Comparison of ENCODE assay signal across 1 cellular context in the genomic region with DNA sequence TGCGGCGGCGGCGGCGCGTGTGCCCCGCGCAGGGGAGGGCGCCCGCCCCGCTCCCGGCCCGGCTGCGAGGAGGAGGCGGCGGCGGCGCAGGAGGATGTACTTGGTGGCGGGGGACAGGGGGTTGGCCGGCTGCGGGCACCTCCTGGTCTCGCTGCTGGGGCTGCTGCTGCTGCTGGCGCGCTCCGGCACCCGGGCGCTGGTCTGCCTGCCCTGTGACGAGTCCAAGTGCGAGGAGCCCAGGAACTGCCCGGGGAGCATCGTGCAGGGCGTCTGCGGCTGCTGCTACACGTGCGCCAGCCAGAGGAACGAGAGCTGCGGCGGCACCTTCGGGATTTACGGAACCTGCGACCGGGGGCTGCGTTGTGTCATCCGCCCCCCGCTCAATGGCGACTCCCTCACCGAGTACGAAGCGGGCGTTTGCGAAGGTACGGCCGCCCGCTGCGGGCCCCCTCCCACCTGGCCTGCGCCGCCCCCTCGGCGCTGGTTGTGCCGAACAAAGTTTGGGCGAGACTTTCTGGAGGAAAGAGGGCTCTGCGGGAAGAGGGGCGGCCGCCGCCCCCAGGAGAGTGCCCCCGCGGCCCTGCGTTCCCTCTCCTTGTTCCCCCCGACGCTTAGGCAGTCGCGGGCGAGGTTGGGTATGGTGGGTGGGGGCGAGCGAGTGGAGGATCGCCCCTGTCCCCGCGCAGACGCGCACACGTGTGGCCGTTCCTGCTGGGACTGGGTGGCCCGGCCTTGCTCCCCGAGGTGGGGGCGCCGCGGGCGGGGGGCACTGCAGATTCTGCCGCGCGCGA.
TF ChIP-seq lines count a peak whose summit lies in the region.

No MANE protein-coding gene starts in this region.

TF ChIP-seq in HepG2, 621 proteins besides CTCF, POLR2A, EP300 and RAD21 (continued from another document and continues in another):
- TF ChIP-seq PRDM4 (CRISPR knock-in tag; IDR thresholded peaks at IDR 0.05; ENCODE audit: borderline replicate concordance) (no peak), STAT6 (CRISPR knock-in tag; IDR thresholded peaks at IDR 0.05; ENCODE audit: borderline replicate concordance) (no peak), BCL6 (CRISPR knock-in tag; IDR thresholded peaks at IDR 0.05) (no peak), ZBTB7A (CRISPR knock-in tag; IDR thresholded peaks at IDR 0.05) (no peak), SRY (CRISPR knock-in tag; IDR thresholded peaks at IDR 0.05) (peak; percentile 63; the same call in 1 of the 2 replicates), SAP130 (CRISPR knock-in tag; IDR thresholded peaks at IDR 0.05; ENCODE audit: low read depth) (peak; percentile 56; the same call in 1 of the 2 replicates), BCL3 (CRISPR knock-in tag; IDR thresholded peaks at IDR 0.05) (no peak), SIN3B (IDR thresholded peaks at IDR 0.05; ENCODE audit: low read length) (no peak), SRF (IDR thresholded peaks at IDR 0.05; ENCODE audit: low read depth, low read length) (no peak), CEBPB (IDR thresholded peaks at IDR 0.05; ENCODE audit: borderline replicate concordance, low read depth, low read length) (no peak), SETDB1 (CRISPR knock-in tag; IDR thresholded peaks at IDR 0.05; ENCODE audit: borderline replicate concordance) (no peak), ZNF44 (CRISPR knock-in tag; IDR thresholded peaks at IDR 0.05) (0 out of 2 replicates have a peak, but pooled peaks have one; percentile 68), RBM22 (optimal IDR thresholded peaks at IDR 0.05; ENCODE audit: low read length) (no peak), ZSCAN29 (CRISPR knock-in tag; conservative IDR thresholded peaks at IDR 0.05) (no peak), SP1 (IDR thresholded peaks at IDR 0.05) (no peak), SP1 (CRISPR knock-in tag; IDR thresholded peaks at IDR 0.05) (no peak), ZNF556 (CRISPR knock-in tag; IDR thresholded peaks at IDR 0.05; ENCODE audit: borderline replicate concordance) (no peak; the same call in 1 of the 2 replicates), MAFG (CRISPR knock-in tag; IDR thresholded peaks at IDR 0.05) (no peak), ZNF230 (CRISPR knock-in tag; IDR thresholded peaks at IDR 0.05) (no peak), ZNF468 (CRISPR knock-in tag; IDR thresholded peaks at IDR 0.05) (0 out of 2 replicates have a peak, but pooled peaks have one; percentile 31), ZNF547 (CRISPR knock-in tag; IDR thresholded peaks at IDR 0.05) (0 out of 2 replicates have a peak, but pooled peaks have one; percentile 18), BHLHE40 (IDR thresholded peaks at IDR 0.05; ENCODE audit: low read length) (peak; percentile 44), ZNF709 (CRISPR knock-in tag; IDR thresholded peaks at IDR 0.05) (no peak), MZF1 (CRISPR knock-in tag; IDR thresholded peaks at IDR 0.05; ENCODE audit: borderline replicate concordance) (no peak), SMC3 (IDR thresholded peaks at IDR 0.05; ENCODE audit: low read length) (no peak), KLF11 (CRISPR knock-in tag; IDR thresholded peaks at IDR 0.05) (no peak), ZNF235 (CRISPR knock-in tag; IDR thresholded peaks at IDR 0.05; ENCODE audit: borderline replicate concordance) (no peak; the same call in 1 of the 2 replicates), ZNF597 (CRISPR knock-in tag; IDR thresholded peaks at IDR 0.05) (no peak), HES4 (CRISPR knock-in tag; IDR thresholded peaks at IDR 0.05; ENCODE audit: borderline replicate concordance) (0 out of 2 replicates have a peak, but pooled peaks have one; percentile 60), TEAD2 (CRISPR knock-in tag; IDR thresholded peaks at IDR 0.05) (no peak), ZBED4 (CRISPR knock-in tag; IDR thresholded peaks at IDR 0.05; ENCODE audit: borderline replicate concordance) (no peak), BRD4 (CRISPR knock-in tag; IDR thresholded peaks at IDR 0.05) (peak; percentile 48; the same call in 1 of the 2 replicates), GABPA (IDR thresholded peaks at IDR 0.05; ENCODE audit: low read depth, low read length) (no peak), GABPA (CRISPR knock-in tag; IDR thresholded peaks at IDR 0.05; ENCODE audit: low read depth) (no peak), ZNF883 (CRISPR knock-in tag; IDR thresholded peaks at IDR 0.05; ENCODE audit: not compliant biosample characterization) (no peak), ZNF253 (CRISPR knock-in tag; IDR thresholded peaks at IDR 0.05; ENCODE audit: borderline replicate concordance) (no peak), PHB2 (IDR thresholded peaks at IDR 0.05; ENCODE audit: partially characterized antibody) (no peak), ZNF512 (CRISPR knock-in tag; IDR thresholded peaks at IDR 0.05) (no peak)
- TF ChIP-seq, protein P1, sequence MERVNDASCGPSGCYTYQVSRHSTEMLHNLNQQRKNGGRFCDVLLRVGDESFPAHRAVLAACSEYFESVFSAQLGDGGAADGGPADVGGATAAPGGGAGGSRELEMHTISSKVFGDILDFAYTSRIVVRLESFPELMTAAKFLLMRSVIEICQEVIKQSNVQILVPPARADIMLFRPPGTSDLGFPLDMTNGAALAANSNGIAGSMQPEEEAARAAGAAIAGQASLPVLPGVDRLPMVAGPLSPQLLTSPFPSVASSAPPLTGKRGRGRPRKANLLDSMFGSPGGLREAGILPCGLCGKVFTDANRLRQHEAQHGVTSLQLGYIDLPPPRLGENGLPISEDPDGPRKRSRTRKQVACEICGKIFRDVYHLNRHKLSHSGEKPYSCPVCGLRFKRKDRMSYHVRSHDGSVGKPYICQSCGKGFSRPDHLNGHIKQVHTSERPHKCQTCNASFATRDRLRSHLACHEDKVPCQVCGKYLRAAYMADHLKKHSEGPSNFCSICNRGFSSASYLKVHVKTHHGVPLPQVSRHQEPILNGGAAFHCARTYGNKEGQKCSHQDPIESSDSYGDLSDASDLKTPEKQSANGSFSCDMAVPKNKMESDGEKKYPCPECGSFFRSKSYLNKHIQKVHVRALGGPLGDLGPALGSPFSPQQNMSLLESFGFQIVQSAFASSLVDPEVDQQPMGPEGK (CRISPR knock-in tag; IDR thresholded peaks at IDR 0.05): peak; percentile 79
- TF ChIP-seq, protein P2, sequence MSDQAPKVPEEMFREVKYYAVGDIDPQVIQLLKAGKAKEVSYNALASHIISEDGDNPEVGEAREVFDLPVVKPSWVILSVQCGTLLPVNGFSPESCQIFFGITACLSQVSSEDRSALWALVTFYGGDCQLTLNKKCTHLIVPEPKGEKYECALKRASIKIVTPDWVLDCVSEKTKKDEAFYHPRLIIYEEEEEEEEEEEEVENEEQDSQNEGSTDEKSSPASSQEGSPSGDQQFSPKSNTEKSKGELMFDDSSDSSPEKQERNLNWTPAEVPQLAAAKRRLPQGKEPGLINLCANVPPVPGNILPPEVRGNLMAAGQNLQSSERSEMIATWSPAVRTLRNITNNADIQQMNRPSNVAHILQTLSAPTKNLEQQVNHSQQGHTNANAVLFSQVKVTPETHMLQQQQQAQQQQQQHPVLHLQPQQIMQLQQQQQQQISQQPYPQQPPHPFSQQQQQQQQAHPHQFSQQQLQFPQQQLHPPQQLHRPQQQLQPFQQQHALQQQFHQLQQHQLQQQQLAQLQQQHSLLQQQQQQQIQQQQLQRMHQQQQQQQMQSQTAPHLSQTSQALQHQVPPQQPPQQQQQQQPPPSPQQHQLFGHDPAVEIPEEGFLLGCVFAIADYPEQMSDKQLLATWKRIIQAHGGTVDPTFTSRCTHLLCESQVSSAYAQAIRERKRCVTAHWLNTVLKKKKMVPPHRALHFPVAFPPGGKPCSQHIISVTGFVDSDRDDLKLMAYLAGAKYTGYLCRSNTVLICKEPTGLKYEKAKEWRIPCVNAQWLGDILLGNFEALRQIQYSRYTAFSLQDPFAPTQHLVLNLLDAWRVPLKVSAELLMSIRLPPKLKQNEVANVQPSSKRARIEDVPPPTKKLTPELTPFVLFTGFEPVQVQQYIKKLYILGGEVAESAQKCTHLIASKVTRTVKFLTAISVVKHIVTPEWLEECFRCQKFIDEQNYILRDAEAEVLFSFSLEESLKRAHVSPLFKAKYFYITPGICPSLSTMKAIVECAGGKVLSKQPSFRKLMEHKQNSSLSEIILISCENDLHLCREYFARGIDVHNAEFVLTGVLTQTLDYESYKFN (CRISPR knock-in tag; conservative IDR thresholded peaks at IDR 0.05): no peak; the same call in 1 of the 2 replicates
